12 cellular contexts compared by ENCODE assay signal in the genomic region with DNA sequence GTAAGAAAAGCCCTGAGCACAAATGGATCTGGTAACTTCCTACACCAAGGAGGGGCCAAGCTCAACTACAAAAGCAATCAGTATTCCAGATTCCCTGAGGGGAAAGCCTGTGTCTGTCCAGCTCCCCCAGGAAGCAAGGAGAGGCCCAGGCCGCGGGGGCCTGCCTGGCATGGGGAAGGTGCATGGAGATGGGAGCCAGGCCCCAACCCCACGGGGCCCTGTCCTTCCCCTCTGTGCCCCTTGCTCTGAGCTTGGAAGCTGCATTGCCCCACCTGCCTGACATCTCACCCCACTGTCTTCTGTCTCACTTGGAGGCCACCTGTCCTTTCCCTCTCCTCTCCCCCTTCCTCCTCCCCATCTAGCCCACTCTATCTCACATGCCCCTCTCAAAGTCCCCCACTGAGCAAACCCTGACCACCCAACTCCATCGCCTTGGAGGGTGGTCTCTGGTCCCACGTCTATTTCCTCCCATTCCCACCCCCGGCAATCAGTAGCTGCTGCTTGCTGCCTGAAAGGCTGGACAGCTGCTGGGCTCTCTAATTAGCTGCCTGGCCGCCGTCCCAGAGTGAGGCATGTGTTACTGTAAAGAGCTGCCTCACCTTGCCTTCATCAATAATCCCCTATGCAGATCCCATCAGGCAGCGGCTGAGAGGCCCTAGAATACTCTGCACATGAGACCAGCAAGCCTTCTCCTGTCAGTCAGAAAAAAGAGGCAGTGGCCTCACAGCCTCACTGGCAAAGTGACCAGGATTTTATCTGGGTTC. TPM values are rescaled to one million over a fixed set of nuclear protein-coding genes. Genes with fewer than 3 reads are reported as not detected.
DNase-seq lines count a peak whose midpoint lies in the region; ATAC-seq lines count a peak whose summit lies in the region.
"Had no signal": no experiment of that assay in that cellular context is flagged by ENCODE, and none has a peak within 500 bp of the region (broad histone marks: within the 10 kb centered on the region; RNA-seq: fewer than 3 reads in every experiment).

No MANE protein-coding gene starts in this region.

- no peak overlapping the region for H3K27ac Mint-ChIP-seq in activated naive CD4-positive, alpha-beta T cell treated with anti-CD3 and anti-CD28 coated beads, Interleukin-2, amount 50 U/mL, for 72 hours
- H3K27ac Mint-ChIP-seq: activated CD8-positive, alpha-beta T cell treated with anti-CD3 and anti-CD28 coated beads for 36 hours; activated naive CD8-positive, alpha-beta T cell had no signal

- H3K36me3 Mint-ChIP-seq in activated naive CD4-positive, alpha-beta T cell treated with anti-CD3 and anti-CD28 coated beads, Interleukin-2, amount 50 U/mL, for 72 hours: peaks cover 13 to 19% of the 10 kb centered on the region in 2 donors

- ATAC-seq in HG03159 (IDR thresholded peaks at IDR 0.05; ENCODE audit: unreplicated experiment) (no peak), sciatic nerve (no peak)
- ATAC-seq in activated naive CD4-positive, alpha-beta T cell treated with anti-CD3 and anti-CD28 coated beads, Interleukin-2, amount 50 U/mL, for 72 hours: no peak
- ATAC-seq: activated CD8-positive, alpha-beta T cell treated with anti-CD3 and anti-CD28 coated beads for 36 hours had no signal

- intact Hi-C loops in sciatic nerve (cut with DNase I): no loop called here

- peak; percentile 80 for DNase-seq in D341Med (ENCODE audit: low spot score)
- peak; percentile 98 for DNase-seq in NCI-H1092 treated with DMSO at 0.1 percent for 48 hours (lab: John Stamatoyannopoulos, UW)
- DNase-seq in SHP77 (lab: John Stamatoyannopoulos, UW): peak; percentile 68 to 78
- DNase-seq in iPS-NIHi7 (ENCODE audit: extremely low spot score): peak; percentile 71
- no peak for DNase-seq in sciatic nerve (ENCODE audit: low spot score)
- DNase-seq in activated naive CD4-positive, alpha-beta T cell treated with anti-CD3 and anti-CD28 coated beads, Interleukin-2, amount 50 U/mL, for 72 hours (ENCODE audit: low spot score in 2 of 2): no peak
- DNase-seq in medulla oblongata (ENCODE audit: extremely low spot score): no peak
- DNase-seq: activated CD8-positive, alpha-beta T cell treated with anti-CD3 and anti-CD28 coated beads for 36 hours; dermis blood vessel endothelial cell; NCI-H187 treated with DMSO at 0.1 percent for 48 hours had no signal

- peaks cover 4 to 8% of the 10 kb centered on the region in 2 donors for H3K9me3 Mint-ChIP-seq in activated naive CD4-positive, alpha-beta T cell treated with anti-CD3 and anti-CD28 coated beads, Interleukin-2, amount 50 U/mL, for 72 hours

RNA-seq across cellular contexts. Expression of a gene that starts 3.4 kb away (rescaled TPM):
- total RNA-seq in sciatic nerve: 2.9 TPM
- total RNA-seq in activated naive CD4-positive, alpha-beta T cell treated with anti-CD3 and anti-CD28 coated beads, Interleukin-2, amount 50 U/mL, for 72 hours: 1 to 10 TPM in 1 of 2 donors, under 1 TPM in 1; 0.93 to 1.0 TPM

RNA-seq across cellular contexts. Expression of a gene that starts 41.2 kb away (rescaled TPM):
- total RNA-seq in sciatic nerve: 6.1 TPM
- 1 to 10 TPM; 1.1 to 9.1 TPM for total RNA-seq in activated naive CD4-positive, alpha-beta T cell treated with anti-CD3 and anti-CD28 coated beads, Interleukin-2, amount 50 U/mL, for 72 hours

Comparison
In these comparisons a context has a peak if more than half of its experiments do, and no peak if none do; other contexts are left out.
1. DNase-seq: peak in D341Med (single experiment), NCI-H1092 treated with DMSO at 0.1 percent for 48 hours (single experiment), SHP77 (2 of 2) and iPS-NIHi7 (single experiment); none in sciatic nerve (single experiment), activated naive CD4-positive, alpha-beta T cell treated with anti-CD3 and anti-CD28 coated beads, Interleukin-2, amount 50 U/mL, for 72 hours (0 of 2) and medulla oblongata (single experiment).